In the genomic region with DNA sequence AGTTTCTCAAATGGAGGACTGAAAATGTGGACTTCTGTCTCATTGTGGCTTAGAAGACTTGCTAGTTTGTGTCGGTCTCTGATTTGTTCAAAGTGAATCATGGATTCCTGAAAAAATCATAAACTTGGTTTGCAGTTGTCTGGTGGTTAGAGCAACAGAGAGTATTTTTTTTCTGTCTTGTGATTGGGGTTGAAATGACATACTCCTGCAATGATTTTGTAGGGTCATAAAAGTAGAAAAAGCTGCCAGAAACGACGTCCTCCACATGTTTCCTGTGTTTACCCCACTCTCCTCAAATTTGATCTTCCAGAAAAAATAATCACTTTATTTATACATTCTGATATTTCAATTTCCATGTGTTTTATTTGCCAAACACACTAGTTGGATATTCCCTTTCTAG, we compare ENCODE assay signal across 19 cellular contexts.
"Had no signal": no experiment of that assay in that cellular context is flagged by ENCODE, and none has a peak within 500 bp of the region (broad histone marks: within the 10 kb centered on the region; RNA-seq: fewer than 3 reads in every experiment).

No MANE protein-coding gene starts in this region.

- H3K9me3 ChIP-seq: lower lobe of right lung, prostate gland, right atrium auricular region, stomach, thyroid gland had no signal

- DNase-seq: dorsolateral prefrontal cortex; effector CD4-positive, alpha-beta T cell; foreskin melanocyte; left ventricle myocardium superior; lower lobe of right lung; naive thymus-derived CD8-positive, alpha-beta T cell; nephron progenitor cell; nucleus accumbens; stimulated activated CD4-positive, alpha-beta T cell treated with anti-CD3 and anti-CD28 coated beads, Interleukin-2, amount 100 ng/mL, for 24 hours; stimulated activated CD4-positive, alpha-beta T cell treated with anti-CD3 and anti-CD28 coated beads, Interleukin-4, amount 100 ng/mL, for 24 hours; stimulated activated naive CD4-positive, alpha-beta T cell treated with Interleukin-2 at 50 U/mL for 16 hours; stomach; thyroid gland; trophoblast cell had no signal

- FAIRE-seq: colon, keratinocyte had no signal

- H3K27me3 ChIP-seq: right atrium auricular region, stomach, thyroid gland had no signal

- H3K4me3 ChIP-seq: dorsolateral prefrontal cortex, lower lobe of right lung, prostate gland, right atrium auricular region, stomach, thyroid gland had no signal

- H3K4me1 ChIP-seq: lower lobe of right lung, prostate gland, right atrium auricular region, stomach, thyroid gland had no signal

- H3K36me3 ChIP-seq: lower lobe of right lung, prostate gland, right atrium auricular region, stomach, thyroid gland had no signal

- H3K27ac ChIP-seq: dorsolateral prefrontal cortex, epithelial cell of prostate, lower lobe of right lung, prostate gland, right atrium auricular region, stomach, thyroid gland had no signal
